In genomic region chr5:35600591-35600990, GRCh38 we compare ENCODE assay signal across 26 cellular contexts.
"Had no signal": no experiment of that assay in that cellular context is flagged by ENCODE, and none has a peak within 500 bp of the region (broad histone marks: within the 10 kb centered on the region; RNA-seq: fewer than 3 reads in every experiment).

No MANE protein-coding gene starts in this region.

- H3K4me1 Mint-ChIP-seq: stimulated activated memory B cell treated with anti-CD40 and anti-IgM and Interleukin-4, amounts not matched to agents 10 μg/mL and 1 μg/mL and 100 μg/mL, for 72 hours; stimulated activated naive B cell treated with anti-CD40 and anti-IgM and Interleukin-4, amounts not matched to agents 10 μg/mL and 1 μg/mL and 100 μg/mL, for 72 hours; stimulated activated naive CD8-positive, alpha-beta T cell treated with anti-CD3 and anti-CD28 coated beads, Interleukin-15, amount 100 ng/mL, for 72 hours had no signal

- H3K27ac Mint-ChIP-seq: stimulated activated effector memory CD8-positive, alpha-beta T cell treated with anti-CD3 and anti-CD28 coated beads, Interleukin-12 subunit alpha, Interleukin-12 subunit beta, amount 100 ng/mL, for 72 hours; stimulated activated memory B cell treated with anti-CD40 and anti-IgM and Interleukin-4, amounts not matched to agents 10 μg/mL and 1 μg/mL and 100 μg/mL, for 72 hours; stimulated activated naive B cell treated with anti-CD40 and anti-IgM and Interleukin-4, amounts not matched to agents 10 μg/mL and 1 μg/mL and 100 μg/mL, for 72 hours; stimulated activated naive CD8-positive, alpha-beta T cell treated with anti-CD3 and anti-CD28 coated beads, Interleukin-15, amount 100 ng/mL, for 72 hours; stimulated activated naive CD8-positive, alpha-beta T cell treated with anti-CD3 and anti-CD28 coated beads, Interleukin-15, Interleukin-2, amounts not matched to agents 100 ng/mL and 50 ng/mL, for 24 hours; type B pancreatic cell had no signal

- DNase-seq: stimulated activated CD4-positive, alpha-beta T cell treated with anti-CD3 and anti-CD28 coated beads, Interleukin-2, amount 100 ng/mL, for 48 hours; stimulated activated CD4-positive, alpha-beta T cell treated with anti-CD3 and anti-CD28 coated beads, Interleukin-4, amount 100 ng/mL, for 1 hour; stimulated activated CD4-positive, alpha-beta T cell treated with anti-CD3 and anti-CD28 coated beads, Interleukin-4, amount 100 ng/mL, for 24 hours; stimulated activated CD4-positive, alpha-beta T cell treated with anti-CD3 and anti-CD28 coated beads, Interleukin-4, amount 100 ng/mL, for 4 hours; stimulated activated CD8-positive, alpha-beta memory T cell treated with anti-CD3 and anti-CD28 coated beads, Interleukin-4, amount 100 ng/mL, for 48 hours; stimulated activated naive B cell treated with anti-CD40 and anti-IgM and Interleukin-4, amounts not matched to agents 10 μg/mL and 1 μg/mL and 100 μg/mL, for 72 hours; stimulated activated naive CD4-positive, alpha-beta T cell; stimulated activated naive CD4-positive, alpha-beta T cell treated with Interleukin-2 at 50 U/mL for 16 hours; stimulated activated naive CD8-positive, alpha-beta T cell treated with anti-CD3 and anti-CD28 coated beads, Interleukin-15, amount 100 ng/mL, for 72 hours; stimulated activated naive CD8-positive, alpha-beta T cell treated with anti-CD3 and anti-CD28 coated beads, Interleukin-15, Interleukin-2, amounts not matched to agents 100 U/mL and 50 U/mL, for 24 hours; stomach; substantia nigra; testis; thyroid gland; tibial artery; transverse colon; upper lobe of left lung; upper lobe of right lung had no signal

- H3K27me3 ChIP-seq: stomach, suprapubic skin, testis, thyroid gland, tibial artery, tibial nerve, transverse colon, upper lobe of left lung, upper lobe of right lung, vagina had no signal

- H3K27me3 Mint-ChIP-seq: stimulated activated memory B cell treated with anti-CD40 and anti-IgM and Interleukin-4, amounts not matched to agents 10 μg/mL and 1 μg/mL and 100 μg/mL, for 72 hours had no signal

- H3K9me3 Mint-ChIP-seq: type B pancreatic cell had no signal

- H3K9me3 ChIP-seq: testis, thoracic aorta, thyroid gland, tibial artery, upper lobe of left lung, upper lobe of right lung, vagina had no signal

- H3K36me3 Mint-ChIP-seq: stimulated activated effector memory CD8-positive, alpha-beta T cell treated with anti-CD3 and anti-CD28 coated beads, Interleukin-12 subunit alpha, Interleukin-12 subunit beta, amount 100 ng/mL, for 72 hours; stimulated activated memory B cell treated with anti-CD40 and anti-IgM and Interleukin-4, amounts not matched to agents 10 μg/mL and 1 μg/mL and 100 μg/mL, for 72 hours; type B pancreatic cell had no signal

- H3K27ac ChIP-seq: stomach, suprapubic skin, testis, thoracic aorta, thyroid gland, tibial artery, tibial nerve, transverse colon, upper lobe of left lung, upper lobe of right lung, vagina had no signal

- H3K36me3 ChIP-seq: stomach, suprapubic skin, thoracic aorta, thyroid gland, tibial artery, tibial nerve, transverse colon, upper lobe of left lung, upper lobe of right lung, vagina had no signal

- H3K4me3 ChIP-seq: stomach, suprapubic skin, testis, thoracic aorta, thyroid gland, tibial artery, tibial nerve, transverse colon, upper lobe of left lung, upper lobe of right lung, vagina had no signal

- H3K4me1 ChIP-seq: stomach, suprapubic skin, testis, thyroid gland, tibial artery, tibial nerve, transverse colon, upper lobe of left lung, upper lobe of right lung, vagina had no signal

- H3K4me3 Mint-ChIP-seq: stimulated activated effector memory CD8-positive, alpha-beta T cell treated with anti-CD3 and anti-CD28 coated beads, Interleukin-12 subunit alpha, Interleukin-12 subunit beta, amount 100 ng/mL, for 72 hours; stimulated activated memory B cell treated with anti-CD40 and anti-IgM and Interleukin-4, amounts not matched to agents 10 μg/mL and 1 μg/mL and 100 μg/mL, for 72 hours; stimulated activated naive B cell treated with anti-CD40 and anti-IgM and Interleukin-4, amounts not matched to agents 10 μg/mL and 1 μg/mL and 100 μg/mL, for 72 hours; stimulated activated naive CD8-positive, alpha-beta T cell treated with anti-CD3 and anti-CD28 coated beads, Interleukin-15, amount 100 ng/mL, for 72 hours; stimulated activated naive CD8-positive, alpha-beta T cell treated with anti-CD3 and anti-CD28 coated beads, Interleukin-15, Interleukin-2, amounts not matched to agents 100 ng/mL and 50 ng/mL, for 24 hours; type B pancreatic cell had no signal
